Comparison of ENCODE assay signal across 21 cellular contexts in genomic region chr1:43543567-43543966, GRCh38. TPM values are rescaled to one million over a fixed set of nuclear protein-coding genes. Genes with fewer than 3 reads are reported as not detected.
DNase-seq lines count a peak whose midpoint lies in the region; TF ChIP-seq lines count a peak whose summit lies in the region.
"Had no signal": no experiment of that assay in that cellular context is flagged by ENCODE, and none has a peak within 500 bp of the region (broad histone marks: within the 10 kb centered on the region; RNA-seq: fewer than 3 reads in every experiment).

No MANE protein-coding gene starts in this region.

- POLR2A ChIA-PET in RWPE1 (lab: Yijun Ruan, JAX; ENCODE audit: low non-redundant PET): no interaction called here

- H3K9me3 ChIP-seq in esophagus squamous epithelium: no peaks in the 10 kb centered on the region
- H3K9me3 ChIP-seq: spleen, uterus had no signal

- no peaks in the 10 kb centered on the region for H3K27me3 ChIP-seq in esophagus squamous epithelium
- H3K27me3 ChIP-seq: spleen, uterus had no signal

- intact Hi-C loops in esophagus squamous epithelium (cut with DNase I): no loop called here

- TF ChIP-seq CTCF in RWPE1 (conservative IDR thresholded peaks at IDR 0.05; ENCODE audit: low read depth): no peak
- no peak for TF ChIP-seq CTCF in esophagus squamous epithelium (IDR thresholded peaks at IDR 0.05)
- TF ChIP-seq CTCF in nephron (IDR thresholded peaks at IDR 0.05; ENCODE audit: unreplicated experiment in 3 of 3): no peak
- no peak for TF ChIP-seq CTCF in GM10266 (IDR thresholded peaks at IDR 0.05; ENCODE audit: control insufficient read depth, insufficient read depth, low read depth, missing control alignments)

- H3K4me3 Mint-ChIP-seq in nephron: peak overlapping the region in 1 of 3 experiments; percentile 26
- H3K4me3 Mint-ChIP-seq: activated CD4-positive, alpha-beta T cell treated with anti-CD3 and anti-CD28 coated beads, Interleukin-2, amount 10 ng/mL, durations not matched to agents 7 days and 5 days; T-helper 17 cell had no signal

- 82 to 90% methylated on average over 4 to 8 of the region's 8 CpGs for WGBS in esophagus squamous epithelium, 2 donors

- no peak overlapping the region for H3K4me3 ChIP-seq in esophagus squamous epithelium
- H3K4me3 ChIP-seq: coronary artery, spleen, uterus had no signal

- no peaks in the 10 kb centered on the region for H3K9me3 Mint-ChIP-seq in nephron
- H3K9me3 Mint-ChIP-seq: activated CD4-positive, alpha-beta T cell treated with anti-CD3 and anti-CD28 coated beads, Interleukin-2, amount 10 ng/mL, durations not matched to agents 7 days and 5 days had no signal

- peaks cover 19% of the 10 kb centered on the region for H3K36me3 Mint-ChIP-seq in nephron (ENCODE audit: low read depth)

- peaks cover 73% of the 10 kb centered on the region for H3K4me1 Mint-ChIP-seq in nephron
- H3K4me1 Mint-ChIP-seq: activated CD4-positive, alpha-beta T cell treated with anti-CD3 and anti-CD28 coated beads, Interleukin-2, amount 10 ng/mL, durations not matched to agents 7 days and 5 days had no signal

- peak overlapping the region in 2 of 3 experiments; percentile 8 to 95 for H3K27ac Mint-ChIP-seq in nephron
- H3K27ac Mint-ChIP-seq: activated CD4-positive, alpha-beta T cell treated with anti-CD3 and anti-CD28 coated beads, Interleukin-2, amount 10 ng/mL, durations not matched to agents 7 days and 5 days; T-helper 17 cell had no signal

- DNase-seq in RWPE1 (ENCODE audit: low spot score) (no peak), esophagus squamous epithelium (lab: John Stamatoyannopoulos, UW) (no peak), substantia nigra (lab: John Stamatoyannopoulos, UW) (no peak), NAMALWA (ENCODE audit: low spot score) (no peak), T1000 (lab: John Stamatoyannopoulos, UW) (no peak), germinal center (ENCODE audit: low spot score) (no peak), GM10266 (ENCODE audit: extremely low spot score) (no peak)
- DNase-seq: activated CD4-positive, alpha-beta T cell treated with anti-CD3 and anti-CD28 coated beads, Interleukin-2, amount 10 ng/mL, durations not matched to agents 7 days and 5 days; EL; glutamatergic neuron; left colon; NCI-H2081 treated with DMSO at 0.1 percent for 48 hours; NK-92 treated with Interleukin-12 subunit alpha and Interleukin-12 subunit beta, amount 100 ng/mL, for 24 hours; spleen; stimulated activated CD4-positive, alpha-beta T cell treated with anti-CD3 and anti-CD28 coated beads, Interleukin-4, amount 100 ng/mL, for 1 hour; stimulated activated naive CD8-positive, alpha-beta T cell treated with anti-CD3 and anti-CD28 coated beads, Interleukin-15, Interleukin-2, amounts not matched to agents 100 U/mL and 50 U/mL, for 24 hours; T-helper 17 cell; uterus had no signal

- H3K27ac ChIP-seq in RWPE1 (peak overlapping the region; percentile 95), esophagus squamous epithelium (peak overlapping the region; percentile 0 to 93 (median 90)), substantia nigra (ENCODE audit: low read depth, low read length, poor library complexity, severe bottlenecking) (peak overlapping the region; percentile 97)
- H3K27ac ChIP-seq: VCaP had no signal

- no peak for TF ChIP-seq POLR2A in esophagus squamous epithelium (IDR thresholded peaks at IDR 0.05)

- peaks cover 62 to 100% (median 82%) of the 10 kb centered on the region in 3 donors for H3K4me1 ChIP-seq in esophagus squamous epithelium

- H3K27me3 Mint-ChIP-seq in nephron (ENCODE audit: low read depth): peaks cover 9% of the 10 kb centered on the region
- H3K27me3 Mint-ChIP-seq: activated CD4-positive, alpha-beta T cell treated with anti-CD3 and anti-CD28 coated beads, Interleukin-2, amount 10 ng/mL, durations not matched to agents 7 days and 5 days had no signal

- H3K36me3 ChIP-seq in esophagus squamous epithelium: peaks cover 0 to 37% (median 0%) of the 10 kb centered on the region in 3 donors
- H3K36me3 ChIP-seq: spleen, uterus had no signal

- CTCF ChIA-PET in RWPE1 (lab: Yijun Ruan, JAX): interaction anchor here (1.2 kb wide), 1 partner anchor 47 kb away, joined by 3 read pairs; no protein-coding TSS in a partner anchor

RNA-seq across cellular contexts. Expression of gene PTPRF, which starts 12.9 kb away (rescaled TPM):
- 100 to 1,000 TPM; 104 to 243 (median 112) TPM for total RNA-seq in esophagus squamous epithelium
